In genomic region chr11:64268028-64268686, GRCh38 we compare ENCODE assay signal across 1 cellular context.
A peak's percentile ranks its signal among the peaks of the same experiment; 100 is the strongest.
TF ChIP-seq lines count a peak whose summit lies in the region.

No MANE protein-coding gene starts in this region.

TF ChIP-seq in K562, 482 proteins besides CTCF, POLR2A, EP300 and RAD21 (continues in another document):
- TF ChIP-seq PURB (CRISPR knock-in tag; IDR thresholded peaks at IDR 0.05; ENCODE audit: low read depth), result no peak
- no peak for TF ChIP-seq CHCHD3 (CRISPR knock-in tag; IDR thresholded peaks at IDR 0.05)
- no peak for TF ChIP-seq ZFP1 (CRISPR knock-in tag; IDR thresholded peaks at IDR 0.05)
- no peak for TF ChIP-seq TOE1 (IDR thresholded peaks at IDR 0.05; ENCODE audit: borderline replicate concordance)
- TF ChIP-seq TOE1 (CRISPR knock-in tag; IDR thresholded peaks at IDR 0.05; ENCODE audit: borderline replicate concordance, low read depth), result 0 out of 2 replicates have a peak, but pooled peaks have one; percentile 48
- TF ChIP-seq, protein P1, sequence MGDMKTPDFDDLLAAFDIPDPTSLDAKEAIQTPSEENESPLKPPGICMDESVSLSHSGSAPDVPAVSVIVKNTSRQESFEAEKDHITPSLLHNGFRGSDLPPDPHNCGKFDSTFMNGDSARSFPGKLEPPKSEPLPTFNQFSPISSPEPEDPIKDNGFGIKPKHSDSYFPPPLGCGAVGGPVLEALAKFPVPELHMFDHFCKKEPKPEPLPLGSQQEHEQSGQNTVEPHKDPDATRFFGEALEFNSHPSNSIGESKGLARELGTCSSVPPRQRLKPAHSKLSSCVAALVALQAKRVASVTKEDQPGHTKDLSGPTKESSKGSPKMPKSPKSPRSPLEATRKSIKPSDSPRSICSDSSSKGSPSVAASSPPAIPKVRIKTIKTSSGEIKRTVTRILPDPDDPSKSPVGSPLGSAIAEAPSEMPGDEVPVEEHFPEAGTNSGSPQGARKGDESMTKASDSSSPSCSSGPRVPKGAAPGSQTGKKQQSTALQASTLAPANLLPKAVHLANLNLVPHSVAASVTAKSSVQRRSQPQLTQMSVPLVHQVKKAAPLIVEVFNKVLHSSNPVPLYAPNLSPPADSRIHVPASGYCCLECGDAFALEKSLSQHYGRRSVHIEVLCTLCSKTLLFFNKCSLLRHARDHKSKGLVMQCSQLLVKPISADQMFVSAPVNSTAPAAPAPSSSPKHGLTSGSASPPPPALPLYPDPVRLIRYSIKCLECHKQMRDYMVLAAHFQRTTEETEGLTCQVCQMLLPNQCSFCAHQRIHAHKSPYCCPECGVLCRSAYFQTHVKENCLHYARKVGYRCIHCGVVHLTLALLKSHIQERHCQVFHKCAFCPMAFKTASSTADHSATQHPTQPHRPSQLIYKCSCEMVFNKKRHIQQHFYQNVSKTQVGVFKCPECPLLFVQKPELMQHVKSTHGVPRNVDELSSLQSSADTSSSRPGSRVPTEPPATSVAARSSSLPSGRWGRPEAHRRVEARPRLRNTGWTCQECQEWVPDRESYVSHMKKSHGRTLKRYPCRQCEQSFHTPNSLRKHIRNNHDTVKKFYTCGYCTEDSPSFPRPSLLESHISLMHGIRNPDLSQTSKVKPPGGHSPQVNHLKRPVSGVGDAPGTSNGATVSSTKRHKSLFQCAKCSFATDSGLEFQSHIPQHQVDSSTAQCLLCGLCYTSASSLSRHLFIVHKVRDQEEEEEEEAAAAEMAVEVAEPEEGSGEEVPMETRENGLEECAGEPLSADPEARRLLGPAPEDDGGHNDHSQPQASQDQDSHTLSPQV (IDR thresholded peaks at IDR 0.05), result peak; percentile 2; the same call in 1 of the 2 replicates
- TF ChIP-seq TAF1 (IDR thresholded peaks at IDR 0.05; ENCODE audit: control insufficient read depth, extremely low read depth, insufficient read depth, low read length, severe bottlenecking), result no peak
- no peak for TF ChIP-seq ZNF197 (CRISPR knock-in tag; IDR thresholded peaks at IDR 0.05; ENCODE audit: low read depth)
- no peak for TF ChIP-seq ZNF224 (CRISPR knock-in tag; IDR thresholded peaks at IDR 0.05)
- no peak for TF ChIP-seq HMG20A (CRISPR knock-in tag; conservative IDR thresholded peaks at IDR 0.05)
- TF ChIP-seq, protein P2, sequence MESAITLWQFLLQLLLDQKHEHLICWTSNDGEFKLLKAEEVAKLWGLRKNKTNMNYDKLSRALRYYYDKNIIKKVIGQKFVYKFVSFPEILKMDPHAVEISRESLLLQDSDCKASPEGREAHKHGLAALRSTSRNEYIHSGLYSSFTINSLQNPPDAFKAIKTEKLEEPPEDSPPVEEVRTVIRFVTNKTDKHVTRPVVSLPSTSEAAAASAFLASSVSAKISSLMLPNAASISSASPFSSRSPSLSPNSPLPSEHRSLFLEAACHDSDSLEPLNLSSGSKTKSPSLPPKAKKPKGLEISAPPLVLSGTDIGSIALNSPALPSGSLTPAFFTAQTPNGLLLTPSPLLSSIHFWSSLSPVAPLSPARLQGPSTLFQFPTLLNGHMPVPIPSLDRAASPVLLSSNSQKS (CRISPR knock-in tag; IDR thresholded peaks at IDR 0.05), result no peak
- TF ChIP-seq CEBPG (CRISPR knock-in tag; IDR thresholded peaks at IDR 0.05), result no peak
- no peak for TF ChIP-seq CEBPG (tag; conservative IDR thresholded peaks at IDR 0.05 in 1 of 2, IDR thresholded peaks at IDR 0.05 in 1 of 2)
- TF ChIP-seq JUND (IDR thresholded peaks at IDR 0.05; ENCODE audit: borderline replicate concordance, low read depth, low read length), result 0 out of 2 replicates have a peak, but pooled peaks have one; percentile 2
- TF ChIP-seq JUND (tag; IDR thresholded peaks at IDR 0.05; ENCODE audit: borderline replicate concordance, low read depth, low read length), result no peak
- TF ChIP-seq FOSL1 (tag; conservative IDR thresholded peaks at IDR 0.05), result no peak
- TF ChIP-seq PHF20 (IDR thresholded peaks at IDR 0.05; ENCODE audit: partially characterized antibody), result no peak
- no peak for TF ChIP-seq ZNF699 (CRISPR knock-in tag; IDR thresholded peaks at IDR 0.05; ENCODE audit: insufficient replicate concordance)
- TF ChIP-seq, protein P3, sequence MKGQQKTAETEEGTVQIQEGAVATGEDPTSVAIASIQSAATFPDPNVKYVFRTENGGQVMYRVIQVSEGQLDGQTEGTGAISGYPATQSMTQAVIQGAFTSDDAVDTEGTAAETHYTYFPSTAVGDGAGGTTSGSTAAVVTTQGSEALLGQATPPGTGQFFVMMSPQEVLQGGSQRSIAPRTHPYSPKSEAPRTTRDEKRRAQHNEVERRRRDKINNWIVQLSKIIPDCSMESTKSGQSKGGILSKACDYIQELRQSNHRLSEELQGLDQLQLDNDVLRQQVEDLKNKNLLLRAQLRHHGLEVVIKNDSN (CRISPR knock-in tag; IDR thresholded peaks at IDR 0.05), result no peak
- TF ChIP-seq, protein P4, sequence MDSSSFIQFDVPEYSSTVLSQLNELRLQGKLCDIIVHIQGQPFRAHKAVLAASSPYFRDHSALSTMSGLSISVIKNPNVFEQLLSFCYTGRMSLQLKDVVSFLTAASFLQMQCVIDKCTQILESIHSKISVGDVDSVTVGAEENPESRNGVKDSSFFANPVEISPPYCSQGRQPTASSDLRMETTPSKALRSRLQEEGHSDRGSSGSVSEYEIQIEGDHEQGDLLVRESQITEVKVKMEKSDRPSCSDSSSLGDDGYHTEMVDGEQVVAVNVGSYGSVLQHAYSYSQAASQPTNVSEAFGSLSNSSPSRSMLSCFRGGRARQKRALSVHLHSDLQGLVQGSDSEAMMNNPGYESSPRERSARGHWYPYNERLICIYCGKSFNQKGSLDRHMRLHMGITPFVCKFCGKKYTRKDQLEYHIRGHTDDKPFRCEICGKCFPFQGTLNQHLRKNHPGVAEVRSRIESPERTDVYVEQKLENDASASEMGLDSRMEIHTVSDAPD (CRISPR knock-in tag; IDR thresholded peaks at IDR 0.05), result no peak
- TF ChIP-seq ETV1 (tag; conservative IDR thresholded peaks at IDR 0.05; ENCODE audit: low read depth), result peak; percentile 90
- TF ChIP-seq HDAC2 (IDR thresholded peaks at IDR 0.05), result peak; percentile 31; the same call in 1 of the 2 replicates
- TF ChIP-seq PTBP1 (IDR thresholded peaks at IDR 0.05; ENCODE audit: low read depth, low read length), result 0 out of 2 replicates have a peak, but pooled peaks have one; percentile 35
- no peak for TF ChIP-seq KAT7 (CRISPR knock-in tag; IDR thresholded peaks at IDR 0.05; ENCODE audit: borderline replicate concordance)
- TF ChIP-seq HOMEZ (CRISPR knock-in tag; IDR thresholded peaks at IDR 0.05), result no peak
- TF ChIP-seq BCOR (IDR thresholded peaks at IDR 0.05), result peak; percentile 72
- TF ChIP-seq SP1 (CRISPR knock-in tag; IDR thresholded peaks at IDR 0.05), result peak; percentile 59
- TF ChIP-seq MTF1 (CRISPR knock-in tag; IDR thresholded peaks at IDR 0.05; ENCODE audit: borderline replicate concordance), result no peak
- peak; percentile 69 for TF ChIP-seq CHD1 (IDR thresholded peaks at IDR 0.05; ENCODE audit: low read length)
- 0 out of 2 replicates have a peak, but pooled peaks have one; percentile 32 for TF ChIP-seq CREB3 (tag; conservative IDR thresholded peaks at IDR 0.05; ENCODE audit: low read depth)
- no peak for TF ChIP-seq YY1 (IDR thresholded peaks at IDR 0.05; ENCODE audit: borderline replicate concordance in 1 of 3, control insufficient read depth in 1 of 3, extremely low read depth in 1 of 3, insufficient read depth in 3 of 3, insufficient read length in 1 of 3, insufficient replicate concordance in 2 of 3, low read depth in 1 of 3, low read length in 2 of 3)
- TF ChIP-seq ZSCAN29 (IDR thresholded peaks at IDR 0.05), result peak; percentile 44; the same call in 1 of the 2 replicates
- TF ChIP-seq GTF2E2 (tag; IDR thresholded peaks at IDR 0.05), result no peak
- TF ChIP-seq, protein P5, sequence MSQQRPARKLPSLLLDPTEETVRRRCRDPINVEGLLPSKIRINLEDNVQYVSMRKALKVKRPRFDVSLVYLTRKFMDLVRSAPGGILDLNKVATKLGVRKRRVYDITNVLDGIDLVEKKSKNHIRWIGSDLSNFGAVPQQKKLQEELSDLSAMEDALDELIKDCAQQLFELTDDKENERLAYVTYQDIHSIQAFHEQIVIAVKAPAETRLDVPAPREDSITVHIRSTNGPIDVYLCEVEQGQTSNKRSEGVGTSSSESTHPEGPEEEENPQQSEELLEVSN (IDR thresholded peaks at IDR 0.05; ENCODE audit: borderline replicate concordance in 1 of 2, extremely low read depth in 1 of 2, insufficient read depth in 1 of 2, insufficient read length in 1 of 2, low read depth in 1 of 2, low read length in 1 of 2, poor library complexity in 1 of 2, severe bottlenecking in 1 of 2), result no peak
- no peak for TF ChIP-seq KHSRP (IDR thresholded peaks at IDR 0.05)
- TF ChIP-seq ZNF395 (CRISPR knock-in tag; IDR thresholded peaks at IDR 0.05), result peak; percentile 4; the same call in 1 of the 2 replicates
- TF ChIP-seq KDM1A (IDR thresholded peaks at IDR 0.05), result peak; percentile 71 to 74
- TF ChIP-seq FOXM1 (IDR thresholded peaks at IDR 0.05; ENCODE audit: low read depth), result no peak
- no peak for TF ChIP-seq FOXM1 (CRISPR knock-in tag; IDR thresholded peaks at IDR 0.05; ENCODE audit: low read depth)
- TF ChIP-seq CHD4 (IDR thresholded peaks at IDR 0.05; ENCODE audit: insufficient read depth, insufficient replicate concordance, low read depth, low read length, poor library complexity, severe bottlenecking), result peak; percentile 67
- no peak for TF ChIP-seq GABPB2 (CRISPR knock-in tag; conservative IDR thresholded peaks at IDR 0.05)
- 0 out of 2 replicates have a peak, but pooled peaks have one; percentile 11 for TF ChIP-seq CREB1 (IDR thresholded peaks at IDR 0.05)
- TF ChIP-seq CREB1 (CRISPR knock-in tag; IDR thresholded peaks at IDR 0.05), result no peak
- no peak for TF ChIP-seq MEIS2 (IDR thresholded peaks at IDR 0.05; ENCODE audit: partially characterized antibody)
- TF ChIP-seq HNRNPH1 (optimal IDR thresholded peaks at IDR 0.05; ENCODE audit: low read depth, low read length), result no peak
- TF ChIP-seq ELF1 (tag; IDR thresholded peaks at IDR 0.05), result 0 out of 2 replicates have a peak, but pooled peaks have one; percentile 31
- no peak for TF ChIP-seq CC2D1A (IDR thresholded peaks at IDR 0.05)
- peak; percentile 55; the same call in 1 of the 2 replicates for TF ChIP-seq SMARCA5 (IDR thresholded peaks at IDR 0.05)
- no peak for TF ChIP-seq NKRF (IDR thresholded peaks at IDR 0.05; ENCODE audit: borderline replicate concordance)
- no peak for TF ChIP-seq ARID2 (IDR thresholded peaks at IDR 0.05)
- TF ChIP-seq CTCFL (IDR thresholded peaks at IDR 0.05; ENCODE audit: borderline replicate concordance, insufficient read depth, low read depth, low read length, poor library complexity, severe bottlenecking), result no peak
- 0 out of 2 replicates have a peak, but pooled peaks have one; percentile 7 for TF ChIP-seq ZBTB7A (IDR thresholded peaks at IDR 0.05; ENCODE audit: borderline replicate concordance, control insufficient read depth, low read depth, low read length)
- TF ChIP-seq ZNF347 (CRISPR knock-in tag; IDR thresholded peaks at IDR 0.05; ENCODE audit: low read depth), result no peak
- peak; percentile 31; the same call in 1 of the 2 replicates for TF ChIP-seq RNF2 (IDR thresholded peaks at IDR 0.05)
